ENCODE assay signal across 1 cellular context in genomic region chr10:104300736-104301292, GRCh38.
TF ChIP-seq lines count a peak whose summit lies in the region.

No MANE protein-coding gene starts in this region.

TF ChIP-seq in endothelial cell of umbilical vein, 7 proteins besides CTCF, POLR2A, EP300 and RAD21 (continued from another document):
- TF ChIP-seq MAX (IDR thresholded peaks at IDR 0.05; ENCODE audit: insufficient read depth, insufficient read length) (peak; percentile 55), GATA2 (IDR thresholded peaks at IDR 0.05; ENCODE audit: insufficient read depth, insufficient read length, low read depth, low read length) (no peak), JUN (IDR thresholded peaks at IDR 0.05; ENCODE audit: borderline replicate concordance, insufficient read depth, insufficient read length, low read depth) (peak; percentile 62), MYC (IDR thresholded peaks at IDR 0.05; ENCODE audit: low read depth, low read length) (no peak), POLR2AphosphoS5 (IDR thresholded peaks at IDR 0.05; ENCODE audit: insufficient read depth, low read depth, low read length) (peak; percentile 59)
